In the genomic region with DNA sequence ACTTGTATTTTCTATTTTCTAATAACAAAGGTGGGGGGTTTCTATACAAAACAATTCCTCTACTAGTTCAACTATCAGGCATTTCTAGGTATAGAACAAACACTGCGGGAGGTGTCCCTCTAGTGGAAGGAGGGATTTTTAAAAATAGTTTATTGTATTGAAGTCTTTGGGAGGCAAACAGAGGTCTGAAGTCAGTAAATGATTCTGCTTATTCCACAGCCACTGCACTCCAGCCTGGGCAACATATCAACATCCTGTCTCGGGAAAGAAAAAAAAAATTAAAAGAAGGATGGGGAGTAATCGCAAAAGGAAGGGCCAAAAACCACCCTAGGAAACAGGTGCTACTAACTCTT, we compare ENCODE assay signal across 8 cellular contexts. TPM values are rescaled to one million over a fixed set of nuclear protein-coding genes. Genes with fewer than 3 reads are reported as not detected.
DNase-seq lines count a peak whose midpoint lies in the region; ATAC-seq, FAIRE-seq and TF ChIP-seq lines count a peak whose summit lies in the region.

No MANE protein-coding gene starts in this region.

- FAIRE-seq in islet of Langerhans (lab: Jason Lieb, UNC): peak; percentile 45

- peak overlapping the region; percentile 25 to 63 (median 37); a peak in 5 of 7 replicates for H3K27ac Mint-ChIP-seq in H9
- peak overlapping the region; percentile 89 for H3K27ac Mint-ChIP-seq in stimulated activated naive B cell treated with anti-CD40 and anti-IgM and Interleukin-4, amounts not matched to agents 10 μg/mL and 1 μg/mL and 100 μg/mL, for 72 hours

- H3K79me1 ChIP-seq in H9 (ENCODE audit: insufficient read depth, low read depth, low read length, poor library complexity, severe bottlenecking): no peaks in the 10 kb centered on the region

- H3K18ac ChIP-seq in H9 (ENCODE audit: insufficient read length, low read depth, low read length): no peak overlapping the region

- H3K36me3 ChIP-seq in body of pancreas (replicated peaks in 1 of 2; ENCODE audit: insufficient read depth in 1 of 2, low read depth in 2 of 2): no peaks in the 10 kb centered on the region

- no peaks in the 10 kb centered on the region for H3K79me2 ChIP-seq in H9 (ENCODE audit: insufficient read depth, low read length)

- H3K4me1 ChIP-seq in H9 (ENCODE audit: insufficient read depth, low read length) (no peaks in the 10 kb centered on the region; the same call in 1 of the 2 replicates), body of pancreas (peaks cover 36% of the 10 kb centered on the region)

- no peaks in the 10 kb centered on the region for H3K23me2 ChIP-seq in H9 (ENCODE audit: insufficient read length, low read depth, low read length, poor library complexity, severe bottlenecking)

- H2BK20ac ChIP-seq in H9 (ENCODE audit: low read depth, low read length, poor library complexity, severe bottlenecking): no peak overlapping the region

- H3K4me3 ChIP-seq in body of pancreas: no peak overlapping the region

- WGBS in H9 (ENCODE audit: extremely low coverage, insufficient read length, low lambda C conversion rate): no CpG with 5 or more reads among the region's 3 CpGs
- 0 to 1% methylated on average over 3 of the region's 3 CpGs for WGBS in body of pancreas, 2 donors

- TF ChIP-seq POLR2A in body of pancreas (IDR thresholded peaks at IDR 0.05): no peak

- H3K27me3 ChIP-seq in H9 (ENCODE audit: insufficient read depth, low read length) (no peaks in the 10 kb centered on the region), body of pancreas (no peaks in the 10 kb centered on the region)

- H2BK12ac ChIP-seq in H9 (ENCODE audit: insufficient read length, low read depth, low read length): no peak overlapping the region

- peaks cover 4 to 9% (median 6%) of the 10 kb centered on the region in 3 experiments; a peak in 4 of 7 replicates for H3K36me3 Mint-ChIP-seq in H9 (ENCODE audit: insufficient read depth in 1 of 3, low read depth in 3 of 3)
- H3K36me3 Mint-ChIP-seq in stimulated activated naive B cell treated with anti-CD40 and anti-IgM and Interleukin-4, amounts not matched to agents 10 μg/mL and 1 μg/mL and 100 μg/mL, for 72 hours: peaks cover 3 to 6% of the 10 kb centered on the region in 2 donors

- H3K9ac ChIP-seq in H9 (ENCODE audit: extremely low read depth, insufficient read length, low read length): no peak overlapping the region

- H2BK5ac ChIP-seq in H9 (ENCODE audit: insufficient read length, low read length): no peak overlapping the region

- H3K27ac ChIP-seq in H9 (ENCODE audit: insufficient read length, low read depth, low read length) (no peak overlapping the region), body of pancreas (peak overlapping the region; percentile 18 to 91 (median 76))

- peak overlapping the region; percentile 48 for H3K4me2 ChIP-seq in H9 (ENCODE audit: insufficient read depth, insufficient read length, low read length)

- H3K4me1 Mint-ChIP-seq in H9: peaks cover 16 to 18% of the 10 kb centered on the region in 2 experiments
- H3K4me1 Mint-ChIP-seq in stimulated activated naive B cell treated with anti-CD40 and anti-IgM and Interleukin-4, amounts not matched to agents 10 μg/mL and 1 μg/mL and 100 μg/mL, for 72 hours: peaks cover 16 to 29% of the 10 kb centered on the region in 2 donors

- H3K9me3 ChIP-seq in H9 (ENCODE audit: control insufficient read depth, low read depth, low read length): no peaks in the 10 kb centered on the region
- H3K9me3 ChIP-seq in body of pancreas: no peaks in the 10 kb centered on the region

- H2AK5ac ChIP-seq in H9 (ENCODE audit: insufficient read length, low read length): no peak overlapping the region

- H2BK120ac ChIP-seq in H9 (ENCODE audit: low read depth, low read length, poor library complexity, severe bottlenecking): no peak overlapping the region

- no peak for TF ChIP-seq CTCF in H9 (conservative IDR thresholded peaks at IDR 0.05)
- TF ChIP-seq CTCF in body of pancreas (IDR thresholded peaks at IDR 0.05): peak in 2 of 7 experiments; percentile 53 to 58

- no peaks in the 10 kb centered on the region for H3K9me3 Mint-ChIP-seq in H9
- H3K9me3 Mint-ChIP-seq in stimulated activated naive B cell treated with anti-CD40 and anti-IgM and Interleukin-4, amounts not matched to agents 10 μg/mL and 1 μg/mL and 100 μg/mL, for 72 hours: no peaks in the 10 kb centered on the region

- ATAC-seq in body of pancreas (peak; percentile 59), GM18870 (IDR thresholded peaks at IDR 0.05; ENCODE audit: unreplicated experiment) (no peak), GM18907 (IDR thresholded peaks at IDR 0.05; ENCODE audit: unreplicated experiment) (no peak)
- ATAC-seq in stimulated activated naive B cell treated with anti-CD40 and anti-IgM and Interleukin-4, amounts not matched to agents 10 μg/mL and 1 μg/mL and 100 μg/mL, for 72 hours (replicated peaks): peak; percentile 24 to 26

- no peaks in the 10 kb centered on the region for H4K20me1 ChIP-seq in H9 (ENCODE audit: control insufficient read depth, insufficient read depth, insufficient read length)

- no peak overlapping the region for H2BK15ac ChIP-seq in H9 (ENCODE audit: low read depth, low read length)

- H4K8ac ChIP-seq in H9 (replicated peaks; ENCODE audit: insufficient read length, low read depth, low read length): no peak overlapping the region

- H2AFZ ChIP-seq in H9 (ENCODE audit: low read length): no peak overlapping the region

- no peaks in the 10 kb centered on the region for H3K27me3 Mint-ChIP-seq in H9 (ENCODE audit: low read depth)
- peaks cover 0 to 13% of the 10 kb centered on the region in 2 donors for H3K27me3 Mint-ChIP-seq in stimulated activated naive B cell treated with anti-CD40 and anti-IgM and Interleukin-4, amounts not matched to agents 10 μg/mL and 1 μg/mL and 100 μg/mL, for 72 hours

- H4K5ac ChIP-seq in H9 (ENCODE audit: insufficient read length, low read depth, low read length): no peak overlapping the region

- H4K91ac ChIP-seq in H9 (ENCODE audit: insufficient read length, low read depth, low read length): no peak overlapping the region

- no peak overlapping the region for H3K4ac ChIP-seq in H9 (ENCODE audit: low read depth, low read length)

- H3K4me3 Mint-ChIP-seq in H9: peak overlapping the region; percentile 96 to 97
- H3K4me3 Mint-ChIP-seq in stimulated activated naive B cell treated with anti-CD40 and anti-IgM and Interleukin-4, amounts not matched to agents 10 μg/mL and 1 μg/mL and 100 μg/mL, for 72 hours: peak overlapping the region; percentile 92 to 98

- no peak overlapping the region for H3K56ac ChIP-seq in H9 (ENCODE audit: insufficient read length, low read depth, low read length)

- no peak overlapping the region for H3K23ac ChIP-seq in H9 (ENCODE audit: insufficient read length, low read depth, low read length)

- intact Hi-C loops in body of pancreas (cut with DNase I): loop anchor here (10.0 kb wide), 1 partner anchor 55 kb away; no protein-coding TSS in a partner anchor

- H3K14ac ChIP-seq in H9 (ENCODE audit: insufficient read depth, low read length): no peak overlapping the region

- peak; percentile 48 for DNase-seq in AG08395 (ENCODE audit: low spot score)
- no peak for DNase-seq in H9
- DNase-seq in NCI-H82 treated with DMSO at 0.1 percent for 48 hours (lab: John Stamatoyannopoulos, UW; ENCODE audit: unreplicated experiment): peak; percentile 72
- DNase-seq in body of pancreas: peak in 3 of 4 donors; percentile 35 to 41 (median 39)
- DNase-seq in stimulated activated naive B cell treated with anti-CD40 and anti-IgM and Interleukin-4, amounts not matched to agents 10 μg/mL and 1 μg/mL and 100 μg/mL, for 72 hours: no peak

- H3T11ph ChIP-seq in H9 (ENCODE audit: low read length): no peak overlapping the region

RNA-seq across cellular contexts. Expression of gene ERCC4, which starts 0.6 kb away (rescaled TPM):
- total RNA-seq in H9 (2021): 11.7 and 15.6 TPM in 2 replicates
- 1 to 10 TPM; 9.2 to 9.9 TPM for total RNA-seq in body of pancreas

Comparison
In these comparisons a context has a peak if more than half of its experiments do, and no peak if none do; other contexts are left out.
1. DNase-seq: peak in AG08395 (single experiment), NCI-H82 treated with DMSO at 0.1 percent for 48 hours (single experiment) and body of pancreas (3 of 4); none in H9 (single experiment) and stimulated activated naive B cell treated with anti-CD40 and anti-IgM and Interleukin-4, amounts not matched to agents 10 μg/mL and 1 μg/mL and 100 μg/mL, for 72 hours (single experiment).
2. ATAC-seq: peak in body of pancreas (single experiment) and stimulated activated naive B cell treated with anti-CD40 and anti-IgM and Interleukin-4, amounts not matched to agents 10 μg/mL and 1 μg/mL and 100 μg/mL, for 72 hours (2 of 2); none in GM18870 (single experiment) and GM18907 (single experiment).